In the genomic region with DNA sequence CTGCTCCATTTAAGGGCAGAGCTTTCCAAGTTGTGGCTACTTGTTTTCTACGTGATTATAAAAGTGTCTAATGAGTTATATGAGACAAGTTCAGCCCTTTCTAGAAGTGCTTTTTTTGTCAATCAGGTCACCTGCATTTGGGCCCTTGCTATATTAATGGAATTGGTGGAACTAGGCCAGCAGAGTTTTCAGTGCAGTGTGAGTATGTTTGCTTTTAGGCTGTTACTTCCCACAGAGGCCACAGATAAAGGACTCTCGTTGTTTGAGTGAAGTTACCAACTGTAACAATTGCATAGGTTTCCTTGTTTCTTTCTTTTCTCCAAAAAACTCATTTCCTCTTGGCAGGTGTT, we compare ENCODE assay signal across 8 cellular contexts. TPM values are rescaled to one million over a fixed set of nuclear protein-coding genes. Genes with fewer than 3 reads are reported as not detected.
A peak's percentile ranks its signal among the peaks of the same experiment; 100 is the strongest.
DNase-seq lines count a peak whose midpoint lies in the region; ATAC-seq and TF ChIP-seq lines count a peak whose summit lies in the region.

No MANE protein-coding gene starts in this region.

- H3K9ac ChIP-seq in IMR-90 (ENCODE audit: low read depth, low read length) (peak overlapping the region; percentile 22; the same call in 1 of the 2 replicates), SK-N-MC (ENCODE audit: insufficient read length) (peak overlapping the region; percentile 6)

- no peaks in the 10 kb centered on the region for H3K27me3 ChIP-seq in IMR-90 (ENCODE audit: control insufficient read depth, insufficient read depth, low read length)

- H4K5ac ChIP-seq in IMR-90 (ENCODE audit: low read depth, low read length) = no peak overlapping the region; the same call in 1 of the 2 replicates

- dilution Hi-C loops in IMR-90 (cut with HindIII; ENCODE audit: low sequenced_read_pairs, unreplicated experiment) = no loop called here

- H3K4me3 ChIP-seq in IMR-90 (ENCODE audit: insufficient read depth, low read depth, low read length) (no peak overlapping the region), SK-N-MC (no peak overlapping the region), fibroblast of the aortic adventitia (ENCODE audit: low read depth, low read length) (no peak overlapping the region)

- H3K79me1 ChIP-seq in IMR-90 (ENCODE audit: low read depth in 1 of 2, low read length in 2 of 2) = peaks cover 26 to 62% of the 10 kb centered on the region in 2 experiments

- peaks cover 15% of the 10 kb centered on the region for H3K9me1 ChIP-seq in IMR-90 (ENCODE audit: insufficient read depth, low read length)

- in situ Hi-C loops in IMR-90 (cut with MboI; ENCODE audit: low sequenced_read_pairs) = no loop called here

- 0 out of 2 replicates have a peak overlapping the region, but pooled peaks have one; percentile 20 for H2AK5ac ChIP-seq in IMR-90 (ENCODE audit: low read depth, low read length)

- peak overlapping the region; percentile 63; the same call in 1 of the 2 replicates for H3K4me2 ChIP-seq in IMR-90 (ENCODE audit: low read depth, low read length)

- peak overlapping the region; percentile 50; the same call in 1 of the 2 replicates for H2BK20ac ChIP-seq in IMR-90 (ENCODE audit: low read depth, low read length)

- H3K23ac ChIP-seq in IMR-90 (ENCODE audit: low read depth, low read length) = peak overlapping the region; percentile 39; the same call in 1 of the 2 replicates

- H2BK120ac ChIP-seq in IMR-90 (ENCODE audit: low read depth, low read length) = peak overlapping the region; percentile 70; the same call in 1 of the 2 replicates

- ATAC-seq in IMR-90 (ENCODE audit: low read depth) (no peak), GM21360 (IDR thresholded peaks at IDR 0.05; ENCODE audit: unreplicated experiment) (no peak), HG03159 (IDR thresholded peaks at IDR 0.05; ENCODE audit: unreplicated experiment) (no peak), GM18867 (IDR thresholded peaks at IDR 0.05; ENCODE audit: unreplicated experiment) (no peak)
- ATAC-seq in stimulated activated memory B cell treated with anti-CD40 and anti-IgM and Interleukin-4, amounts not matched to agents 10 μg/mL and 1 μg/mL and 100 μg/mL, for 72 hours = no peak

- no peaks in the 10 kb centered on the region for H3K9me3 Mint-ChIP-seq in stimulated activated memory B cell treated with anti-CD40 and anti-IgM and Interleukin-4, amounts not matched to agents 10 μg/mL and 1 μg/mL and 100 μg/mL, for 72 hours

- peak overlapping the region; percentile 28; the same call in 1 of the 3 replicates for H2BK15ac ChIP-seq in IMR-90 (ENCODE audit: low read depth, low read length)

- H3K36me3 ChIP-seq in IMR-90 (ENCODE audit: control insufficient read depth, insufficient read depth, low read length) (no peaks in the 10 kb centered on the region), SK-N-MC (ENCODE audit: insufficient read depth, low read length) (no peaks in the 10 kb centered on the region)

- no peak for DNase-seq in IMR-90
- no peak for DNase-seq in SK-N-MC (ENCODE audit: low read depth, low spot score)
- peak; percentile 8 for DNase-seq in fibroblast of the aortic adventitia (ENCODE audit: low read depth)
- no peak for DNase-seq in H4 (ENCODE audit: low spot score)

- H2BK5ac ChIP-seq in IMR-90 (ENCODE audit: low read depth, low read length, poor library complexity, severe bottlenecking) = peak overlapping the region; percentile 91

- peaks cover 30% of the 10 kb centered on the region for H3K36me3 Mint-ChIP-seq in stimulated activated memory B cell treated with anti-CD40 and anti-IgM and Interleukin-4, amounts not matched to agents 10 μg/mL and 1 μg/mL and 100 μg/mL, for 72 hours

- peak overlapping the region; percentile 73; the same call in 1 of the 2 replicates for H3K4ac ChIP-seq in IMR-90 (ENCODE audit: low read depth, low read length)

- no peak overlapping the region for H3K56ac ChIP-seq in IMR-90 (ENCODE audit: extremely low read depth, insufficient read depth, low read length)

- no peak for TF ChIP-seq POLR2A in IMR-90 (IDR thresholded peaks at IDR 0.05; ENCODE audit: low read depth, low read length)

- H3K4me3 Mint-ChIP-seq in stimulated activated memory B cell treated with anti-CD40 and anti-IgM and Interleukin-4, amounts not matched to agents 10 μg/mL and 1 μg/mL and 100 μg/mL, for 72 hours = peak overlapping the region; percentile 80

- no TSS peak for BruUV-seq in IMR-90 (replicated peaks; lab: Mats Ljungman, UMichigan)

- peak overlapping the region; percentile 7; the same call in 1 of the 2 replicates for H3K18ac ChIP-seq in IMR-90 (ENCODE audit: low read depth, low read length)

- peak overlapping the region; percentile 11; the same call in 1 of the 2 replicates for H3K14ac ChIP-seq in IMR-90 (replicated peaks; ENCODE audit: low read depth, low read length)

- no peak for TF ChIP-seq CTCF in IMR-90 (conservative IDR thresholded peaks at IDR 0.05; ENCODE audit: low read depth, low read length)
- no peak for TF ChIP-seq CTCF in fibroblast of the aortic adventitia (IDR thresholded peaks at IDR 0.05; ENCODE audit: insufficient read depth, low read length)

- peaks cover 81% of the 10 kb centered on the region for H3K4me1 Mint-ChIP-seq in stimulated activated memory B cell treated with anti-CD40 and anti-IgM and Interleukin-4, amounts not matched to agents 10 μg/mL and 1 μg/mL and 100 μg/mL, for 72 hours

- H4K8ac ChIP-seq in IMR-90 (ENCODE audit: low read depth in 2 of 2, low read length in 2 of 2) = peak overlapping the region; percentile 46 to 71; a peak in 3 of 4 replicates

- peaks cover 7% of the 10 kb centered on the region for H4K20me1 ChIP-seq in IMR-90 (ENCODE audit: insufficient read depth, low read length)

- no CpG with 5 or more reads among the region's 2 CpGs for WGBS in IMR-90 (ENCODE audit: extremely low coverage in 2 of 2, insufficient read length in 1 of 2), 2 experiments

- peak overlapping the region; percentile 70; the same call in 1 of the 2 replicates for H3K27ac ChIP-seq in IMR-90 (ENCODE audit: insufficient read depth, low read length)
- H3K27ac ChIP-seq in SK-N-MC = peak overlapping the region; percentile 90

- intact Hi-C loops in IMR-90 (cut with micrococcal nuclease) = no loop called here

- H3K4me1 ChIP-seq in IMR-90 (ENCODE audit: control insufficient read depth, insufficient read depth, low read length) = peaks cover 19% of the 10 kb centered on the region

- no peak overlapping the region for H2AK9ac ChIP-seq in IMR-90 (replicated peaks; ENCODE audit: low read depth, low read length, poor library complexity)

- no peaks in the 10 kb centered on the region for H3K27me3 Mint-ChIP-seq in stimulated activated memory B cell treated with anti-CD40 and anti-IgM and Interleukin-4, amounts not matched to agents 10 μg/mL and 1 μg/mL and 100 μg/mL, for 72 hours

- POLR2A ChIA-PET in IMR-90 (lab: Charles Lee; ENCODE audit: unreplicated experiment) = no interaction called here

- H3K9me3 ChIP-seq in IMR-90 (ENCODE audit: control insufficient read depth, insufficient read depth, low read length) (no peaks in the 10 kb centered on the region), SK-N-MC (ENCODE audit: low read depth, low read length) (no peaks in the 10 kb centered on the region)

- H2AFZ ChIP-seq in IMR-90 (replicated peaks; ENCODE audit: low read length, poor library complexity) = no peak overlapping the region

- peak overlapping the region; percentile 98 for H3K27ac Mint-ChIP-seq in stimulated activated memory B cell treated with anti-CD40 and anti-IgM and Interleukin-4, amounts not matched to agents 10 μg/mL and 1 μg/mL and 100 μg/mL, for 72 hours

- TF ChIP-seq RAD21 in IMR-90 (IDR thresholded peaks at IDR 0.05; ENCODE audit: low read length) = no peak

- H4K91ac ChIP-seq in IMR-90 (ENCODE audit: insufficient read depth, low read depth, low read length) = peak overlapping the region; percentile 16; the same call in 1 of the 2 replicates

- CTCF ChIA-PET in IMR-90 (lab: Yijun Ruan, JAX) = interaction anchor here (0.9 kb wide), 1 partner anchor 241 kb away, joined by 3 read pairs; no protein-coding TSS in a partner anchor

TF ChIP-seq in IMR-90, 13 proteins besides CTCF, POLR2A, EP300 and RAD21:
- TF ChIP-seq MAFK (IDR thresholded peaks at IDR 0.05; ENCODE audit: low read depth, low read length) (no peak), RFX5 (IDR thresholded peaks at IDR 0.05; ENCODE audit: low read depth, low read length) (no peak), CEBPB (IDR thresholded peaks at IDR 0.05; ENCODE audit: low read depth, low read length) (no peak)
- TF ChIP-seq, protein P1, sequence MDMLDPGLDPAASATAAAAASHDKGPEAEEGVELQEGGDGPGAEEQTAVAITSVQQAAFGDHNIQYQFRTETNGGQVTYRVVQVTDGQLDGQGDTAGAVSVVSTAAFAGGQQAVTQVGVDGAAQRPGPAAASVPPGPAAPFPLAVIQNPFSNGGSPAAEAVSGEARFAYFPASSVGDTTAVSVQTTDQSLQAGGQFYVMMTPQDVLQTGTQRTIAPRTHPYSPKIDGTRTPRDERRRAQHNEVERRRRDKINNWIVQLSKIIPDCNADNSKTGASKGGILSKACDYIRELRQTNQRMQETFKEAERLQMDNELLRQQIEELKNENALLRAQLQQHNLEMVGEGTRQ (IDR thresholded peaks at IDR 0.05; ENCODE audit: low read depth, low read length) = no peak

RNA-seq across cellular contexts. Expression of a gene that starts 10.9 kb away (rescaled TPM):
- 30.1 and 33.6 TPM in 2 replicates for total RNA-seq in IMR-90 (2012; rRNA removed)
- polyA plus RNA-seq in IMR-90 (2012; rRNA removed) = 29.1 and 31.0 TPM in 2 replicates
- 15.8 and 20.4 TPM in 2 replicates for polyA plus RNA-seq in IMR-90 (2012; cell fraction: cytosol; rRNA removed)
- 20.5 and 30.1 TPM in 2 replicates for polyA plus RNA-seq in IMR-90 (2012; cell fraction: nucleus; rRNA removed; ENCODE audit: low replicate concordance)
- 5.4 and 27.4 TPM in 2 replicates for total RNA-seq in fibroblast of the aortic adventitia (ENCODE audit: low replicate concordance)
- total RNA-seq in H4 (2014; rRNA removed; shearing (Covaris generic)) = 23.1 and 24.1 TPM in 2 replicates
